ENCODE assay signal across 2 cellular contexts in the genomic region with DNA sequence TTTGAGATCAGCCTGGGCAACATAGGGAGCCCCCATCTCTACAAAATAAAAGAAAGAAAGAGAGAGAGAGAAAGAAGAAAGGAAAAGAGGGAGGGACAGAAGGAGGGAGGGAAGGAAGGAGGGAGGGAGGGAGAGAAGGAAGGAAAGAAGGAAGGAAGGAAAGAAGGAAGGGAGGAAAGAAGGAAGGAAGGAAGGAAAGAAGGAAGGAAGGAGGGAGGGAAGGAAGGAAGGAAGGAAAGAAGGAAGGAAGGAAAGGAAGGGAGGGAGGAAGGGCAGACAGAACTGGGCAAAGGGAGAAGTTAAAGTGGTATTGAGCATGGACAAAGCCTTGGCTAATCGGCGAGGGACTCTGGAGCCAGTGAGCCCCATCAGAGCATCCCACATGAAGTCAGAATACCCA.
TF ChIP-seq lines count a peak whose summit lies in the region.

No MANE protein-coding gene starts in this region.

TF ChIP-seq in HEK293, 187 proteins besides CTCF, POLR2A, EP300 and RAD21:
- TF ChIP-seq ZNF366 (tag by site-specific recombination; conservative IDR thresholded peaks at IDR 0.05): peak; percentile 98

TF ChIP-seq in K562, 482 proteins besides CTCF, POLR2A, EP300 and RAD21:
- TF ChIP-seq, protein P1, sequence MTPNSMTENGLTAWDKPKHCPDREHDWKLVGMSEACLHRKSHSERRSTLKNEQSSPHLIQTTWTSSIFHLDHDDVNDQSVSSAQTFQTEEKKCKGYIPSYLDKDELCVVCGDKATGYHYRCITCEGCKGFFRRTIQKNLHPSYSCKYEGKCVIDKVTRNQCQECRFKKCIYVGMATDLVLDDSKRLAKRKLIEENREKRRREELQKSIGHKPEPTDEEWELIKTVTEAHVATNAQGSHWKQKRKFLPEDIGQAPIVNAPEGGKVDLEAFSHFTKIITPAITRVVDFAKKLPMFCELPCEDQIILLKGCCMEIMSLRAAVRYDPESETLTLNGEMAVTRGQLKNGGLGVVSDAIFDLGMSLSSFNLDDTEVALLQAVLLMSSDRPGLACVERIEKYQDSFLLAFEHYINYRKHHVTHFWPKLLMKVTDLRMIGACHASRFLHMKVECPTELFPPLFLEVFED (CRISPR knock-in tag; conservative IDR thresholded peaks at IDR 0.05): peak; percentile 70; the same call in 1 of the 2 replicates
- TF ChIP-seq, protein P2, sequence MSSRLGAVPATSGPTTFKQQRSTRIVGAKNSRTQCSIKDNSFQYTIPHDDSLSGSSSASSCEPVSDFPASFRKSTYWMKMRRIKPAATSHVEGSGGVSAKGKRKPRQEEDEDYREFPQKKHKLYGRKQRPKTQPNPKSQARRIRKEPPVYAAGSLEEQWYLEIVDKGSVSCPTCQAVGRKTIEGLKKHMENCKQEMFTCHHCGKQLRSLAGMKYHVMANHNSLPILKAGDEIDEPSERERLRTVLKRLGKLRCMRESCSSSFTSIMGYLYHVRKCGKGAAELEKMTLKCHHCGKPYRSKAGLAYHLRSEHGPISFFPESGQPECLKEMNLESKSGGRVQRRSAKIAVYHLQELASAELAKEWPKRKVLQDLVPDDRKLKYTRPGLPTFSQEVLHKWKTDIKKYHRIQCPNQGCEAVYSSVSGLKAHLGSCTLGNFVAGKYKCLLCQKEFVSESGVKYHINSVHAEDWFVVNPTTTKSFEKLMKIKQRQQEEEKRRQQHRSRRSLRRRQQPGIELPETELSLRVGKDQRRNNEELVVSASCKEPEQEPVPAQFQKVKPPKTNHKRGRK (tag; IDR thresholded peaks at IDR 0.05): peak; percentile 79
